ENCODE assay signal across 12 cellular contexts in genomic region chr4:80221161-80221560, GRCh38. TPM values are rescaled to one million over a fixed set of nuclear protein-coding genes. Genes with fewer than 3 reads are reported as not detected.
DNase-seq lines count a peak whose midpoint lies in the region; ATAC-seq and TF ChIP-seq lines count a peak whose summit lies in the region.
"Had no signal": no experiment of that assay in that cellular context is flagged by ENCODE, and none has a peak within 500 bp of the region (broad histone marks: within the 10 kb centered on the region; RNA-seq: fewer than 3 reads in every experiment).

No MANE protein-coding gene starts in this region.

- no peak overlapping the region for H3K9ac ChIP-seq in endodermal cell (ENCODE audit: extremely low read depth, low read length, poor library complexity, severe bottlenecking)
- H3K9ac ChIP-seq: BLaER1 had no signal

- no peak overlapping the region for H3K4me3 ChIP-seq in endodermal cell (ENCODE audit: low read length)
- H3K4me3 ChIP-seq in Peyer's patch, result no peak overlapping the region
- H3K4me3 ChIP-seq: adrenal gland, BLaER1 had no signal

- TF ChIP-seq CTCF in endodermal cell (conservative IDR thresholded peaks at IDR 0.05) (peak; percentile 64), progenitor cell of endocrine pancreas (IDR thresholded peaks at IDR 0.05; ENCODE audit: unreplicated experiment) (peak; percentile 53), Peyer's patch (IDR thresholded peaks at IDR 0.05) (peak in 1 of 6 experiments; percentile 10)

- H3K27ac ChIP-seq in endodermal cell (ENCODE audit: low read depth, low read length) (no peak overlapping the region), Peyer's patch (no peak overlapping the region)
- H3K27ac ChIP-seq: adrenal gland, BLaER1, WERI-Rb-1 had no signal

- no peaks in the 10 kb centered on the region for H3K9me3 ChIP-seq in endodermal cell (ENCODE audit: control insufficient read depth, low read length)
- H3K9me3 ChIP-seq in Peyer's patch, result no peaks in the 10 kb centered on the region
- H3K9me3 ChIP-seq: adrenal gland, BLaER1 had no signal

- no peaks in the 10 kb centered on the region for H3K4me1 ChIP-seq in endodermal cell (ENCODE audit: control insufficient read depth, insufficient read depth, low read length)
- H3K4me1 ChIP-seq in Peyer's patch, result no peaks in the 10 kb centered on the region
- H3K4me1 ChIP-seq: adrenal gland, BLaER1 had no signal

- H3K36me3 ChIP-seq in endodermal cell (ENCODE audit: control insufficient read depth, insufficient read depth, low read length) (no peaks in the 10 kb centered on the region), Peyer's patch (no peaks in the 10 kb centered on the region)
- H3K36me3 ChIP-seq: adrenal gland, BLaER1, WERI-Rb-1 had no signal

- no peaks in the 10 kb centered on the region for H3K9me3 Mint-ChIP-seq in endodermal cell
- H3K9me3 Mint-ChIP-seq in progenitor cell of endocrine pancreas (ENCODE audit: low read depth), result no peaks in the 10 kb centered on the region
- H3K9me3 Mint-ChIP-seq: stimulated activated memory B cell treated with anti-CD40 and anti-IgM and Interleukin-4, amounts not matched to agents 10 μg/mL and 1 μg/mL and 100 μg/mL, for 72 hours had no signal

- H3K36me3 Mint-ChIP-seq in endodermal cell (ENCODE audit: low read depth) (no peaks in the 10 kb centered on the region), progenitor cell of endocrine pancreas (ENCODE audit: insufficient read depth) (no peaks in the 10 kb centered on the region)
- H3K36me3 Mint-ChIP-seq: stimulated activated memory B cell treated with anti-CD40 and anti-IgM and Interleukin-4, amounts not matched to agents 10 μg/mL and 1 μg/mL and 100 μg/mL, for 72 hours had no signal

- H3K4me1 Mint-ChIP-seq in endodermal cell, result no peaks in the 10 kb centered on the region
- no peaks in the 10 kb centered on the region for H3K4me1 Mint-ChIP-seq in progenitor cell of endocrine pancreas (ENCODE audit: low read depth)
- H3K4me1 Mint-ChIP-seq: stimulated activated memory B cell treated with anti-CD40 and anti-IgM and Interleukin-4, amounts not matched to agents 10 μg/mL and 1 μg/mL and 100 μg/mL, for 72 hours had no signal

- DNase-seq in NCI-H1105 treated with DMSO at 0.1 percent for 48 hours (lab: John Stamatoyannopoulos, UW) (peak; percentile 37), NCI-H1105 (lab: John Stamatoyannopoulos, UW) (no peak), NCI-H748 (lab: John Stamatoyannopoulos, UW; ENCODE audit: unreplicated experiment) (peak; percentile 48), endodermal cell (no peak), progenitor cell of endocrine pancreas (ENCODE audit: low spot score, unreplicated experiment) (no peak), SK-N-DZ (ENCODE audit: low spot score) (no peak), Peyer's patch (no peak)
- DNase-seq: adrenal gland, WERI-Rb-1 had no signal

- H3K27me3 ChIP-seq in endodermal cell (ENCODE audit: control insufficient read depth, insufficient read depth, low read length, poor library complexity, severe bottlenecking) (peaks cover 75% of the 10 kb centered on the region), Peyer's patch (no peaks in the 10 kb centered on the region)
- H3K27me3 ChIP-seq: BLaER1 had no signal

- H3K4me3 Mint-ChIP-seq in endodermal cell, result no peak overlapping the region
- H3K4me3 Mint-ChIP-seq in progenitor cell of endocrine pancreas (ENCODE audit: low read depth), result no peak overlapping the region
- H3K4me3 Mint-ChIP-seq: stimulated activated memory B cell treated with anti-CD40 and anti-IgM and Interleukin-4, amounts not matched to agents 10 μg/mL and 1 μg/mL and 100 μg/mL, for 72 hours had no signal

- TF ChIP-seq POLR2A in Peyer's patch (IDR thresholded peaks at IDR 0.05), result no peak

- no peak overlapping the region for H3K27ac Mint-ChIP-seq in endodermal cell
- H3K27ac Mint-ChIP-seq in progenitor cell of endocrine pancreas, result no peak overlapping the region
- H3K27ac Mint-ChIP-seq: stimulated activated memory B cell treated with anti-CD40 and anti-IgM and Interleukin-4, amounts not matched to agents 10 μg/mL and 1 μg/mL and 100 μg/mL, for 72 hours had no signal

- ATAC-seq in GM19395 (IDR thresholded peaks at IDR 0.05; ENCODE audit: unreplicated experiment), result no peak
- ATAC-seq: stimulated activated memory B cell treated with anti-CD40 and anti-IgM and Interleukin-4, amounts not matched to agents 10 μg/mL and 1 μg/mL and 100 μg/mL, for 72 hours had no signal

- H3K27me3 Mint-ChIP-seq in endodermal cell (ENCODE audit: insufficient read depth) (peaks cover 46% of the 10 kb centered on the region), progenitor cell of endocrine pancreas (peaks cover 48% of the 10 kb centered on the region)
- H3K27me3 Mint-ChIP-seq: stimulated activated memory B cell treated with anti-CD40 and anti-IgM and Interleukin-4, amounts not matched to agents 10 μg/mL and 1 μg/mL and 100 μg/mL, for 72 hours had no signal

RNA-seq across cellular contexts. Expression of gene PRDM8, which starts 23.9 kb away (rescaled TPM):
- total RNA-seq in endodermal cell, result not detected
- 1.6 TPM for polyA plus RNA-seq in endodermal cell (2013, experiment 1 of 2)
- 0.95 TPM for polyA plus RNA-seq in endodermal cell (2013, experiment 2 of 2)
- 0.31 and 0.38 TPM in 2 replicates for total RNA-seq in progenitor cell of endocrine pancreas
- polyA plus RNA-seq in SK-N-DZ (2014; cell fraction: cytosol; rRNA removed), result 11.3 and 14.5 TPM in 2 replicates
- 31.3 and 32.8 TPM in 2 replicates for polyA plus RNA-seq in SK-N-DZ (2014; cell fraction: nucleus; rRNA removed)
- 1 to 10 TPM in 2 of 4 donors, under 1 TPM in 2; 0.35 to 5.8 (median 3.3) TPM for total RNA-seq in Peyer's patch

RNA-seq across cellular contexts. Expression of gene FGF5, which starts 45.3 kb away (rescaled TPM):
- total RNA-seq in endodermal cell (1 to 10 TPM in 1 of 2 donors, under 1 TPM in 1; 0.49 to 1.6 TPM), progenitor cell of endocrine pancreas (0.14 and 0.64 TPM in 2 replicates), Peyer's patch (not detected)
- polyA plus RNA-seq in endodermal cell (2013, experiment 1 of 2), result not detected
- 0.08 TPM for polyA plus RNA-seq in endodermal cell (2013, experiment 2 of 2)
- polyA plus RNA-seq in SK-N-DZ (2014; cell fraction: cytosol; rRNA removed), result 0.06 and 0.09 TPM in 2 replicates
- not detected in 2 replicates for polyA plus RNA-seq in SK-N-DZ (2014; cell fraction: nucleus; rRNA removed)
- total RNA-seq: adrenal gland had no signal
- polyA plus RNA-seq: adrenal gland had no signal

Comparison
In these comparisons a context has a peak if more than half of its experiments do, and no peak if none do; other contexts are left out.
1. DNase-seq: peak in NCI-H1105 treated with DMSO at 0.1 percent for 48 hours (single experiment) and NCI-H748 (single experiment); none in NCI-H1105 (single experiment), endodermal cell (single experiment), progenitor cell of endocrine pancreas (single experiment), SK-N-DZ (single experiment) and Peyer's patch (0 of 3).